ENCODE assay signal across 8 cellular contexts in the genomic region with DNA sequence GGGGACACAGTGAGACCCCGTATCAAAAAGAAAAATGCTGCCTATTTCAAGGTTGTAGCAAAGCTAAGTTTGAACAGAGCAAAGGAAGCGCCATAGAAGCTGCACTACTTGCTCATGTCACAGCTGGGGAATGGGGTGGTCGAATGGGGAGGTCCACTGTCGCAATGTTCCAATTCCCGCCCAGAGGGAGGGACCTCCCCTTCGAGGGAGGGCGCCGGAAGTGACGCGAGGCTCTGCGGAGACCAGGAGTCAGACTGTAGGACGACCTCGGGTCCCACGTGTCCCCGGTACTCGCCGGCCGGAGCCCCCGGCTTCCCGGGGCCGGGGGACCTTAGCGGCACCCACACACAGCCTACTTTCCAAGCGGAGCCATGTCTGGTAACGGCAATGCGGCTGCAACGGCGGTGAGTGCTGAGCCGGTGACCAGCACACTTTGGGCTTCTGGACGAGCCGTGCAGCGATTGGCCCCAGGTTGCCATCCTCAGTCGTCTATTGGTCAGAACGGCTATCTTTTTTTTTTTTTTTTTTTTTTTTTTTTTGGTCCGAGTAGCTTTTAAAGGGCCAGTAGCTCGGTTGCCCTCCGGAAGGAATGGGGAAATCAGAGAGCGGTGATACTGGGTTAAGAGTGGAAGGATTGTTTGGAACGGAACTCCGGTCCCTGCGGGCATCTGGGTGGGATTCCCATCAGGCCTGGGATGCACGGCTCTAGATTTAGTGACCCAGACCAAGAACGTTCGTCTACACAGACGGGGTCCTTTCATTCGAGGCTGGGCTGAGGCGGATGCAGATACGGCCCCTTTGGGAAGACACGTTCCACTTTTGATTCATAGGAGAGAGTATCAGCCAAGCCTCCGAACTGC. TPM values are rescaled to one million over a fixed set of nuclear protein-coding genes. Genes with fewer than 3 reads are reported as not detected.
DNase-seq lines count a peak whose midpoint lies in the region; ATAC-seq and TF ChIP-seq lines count a peak whose summit lies in the region.

HMBS (plus strand) TSS at position 219 of the 860 bp plus-strand sequence; CDS start at position 372, 153 bp downstream.

- peak in 1 of 2 donors; percentile 59 for TF ChIP-seq POLR2A in Peyer's patch (IDR thresholded peaks at IDR 0.05)
- no peak for TF ChIP-seq POLR2A in esophagus muscularis mucosa (IDR thresholded peaks at IDR 0.05; ENCODE audit: low read depth)

- TF ChIP-seq CTCF in KMS-11 (conservative IDR thresholded peaks at IDR 0.05; ENCODE audit: low read depth, low read length), result no peak
- no peak for TF ChIP-seq CTCF in Peyer's patch (IDR thresholded peaks at IDR 0.05)
- TF ChIP-seq CTCF in esophagus muscularis mucosa (IDR thresholded peaks at IDR 0.05), result peak in 1 of 3 experiments; percentile 6

- H3K4me1 ChIP-seq in KMS-11 (ENCODE audit: low read depth, poor library complexity, severe bottlenecking), result peaks cover 21% of the 10 kb centered on the region
- peaks cover 0 to 17% (median 5%) of the 10 kb centered on the region in 4 donors for H3K4me1 ChIP-seq in Peyer's patch
- H3K4me1 ChIP-seq in esophagus muscularis mucosa, result peaks cover 15 to 21% (median 17%) of the 10 kb centered on the region in 4 donors
- peaks cover 6 to 11% of the 10 kb centered on the region in 2 donors for H3K4me1 ChIP-seq in muscle layer of duodenum (ENCODE audit: control insufficient read depth in 1 of 2, insufficient read depth in 2 of 2, low read length in 2 of 2)

- intact Hi-C loops in esophagus muscularis mucosa (cut with DNase I), result no loop called here

- H3K4me3 ChIP-seq in KMS-11 (IDR thresholded peaks at IDR 0.05; ENCODE audit: insufficient read depth, low read depth, low read length), result no peak within 1 kb of the TSS
- peak within 1 kb of the TSS; percentile 50 to 79 (median 64) for H3K4me3 ChIP-seq in Peyer's patch
- H3K4me3 ChIP-seq in esophagus muscularis mucosa, result peak within 1 kb of the TSS; percentile 82 to 97 (median 85)
- peak within 1 kb of the TSS; percentile 87 to 93 for H3K4me3 ChIP-seq in muscle layer of duodenum (ENCODE audit: low read depth in 1 of 2, low read length in 2 of 2)

- H2AFZ ChIP-seq in KMS-11 (ENCODE audit: low read depth), result peak within 1 kb of the TSS; percentile 64

- H3K4me2 ChIP-seq in KMS-11, result peak within 1 kb of the TSS; percentile 80

- H3K27ac ChIP-seq in KMS-11, result peak within 1 kb of the TSS; percentile 77
- peak within 1 kb of the TSS; percentile 75 to 92 (median 87) for H3K27ac ChIP-seq in Peyer's patch
- peak within 1 kb of the TSS; percentile 95 to 96 (median 96) for H3K27ac ChIP-seq in esophagus muscularis mucosa (replicated peaks in 1 of 4)
- H3K27ac ChIP-seq in muscle layer of duodenum (ENCODE audit: low read length), result peak within 1 kb of the TSS; percentile 82

- peak; percentile 80 for ATAC-seq in GM21737 (IDR thresholded peaks at IDR 0.05; ENCODE audit: unreplicated experiment)

- peaks cover 9% of the 10 kb centered on the region; the same call in 1 of the 2 replicates for H3K79me2 ChIP-seq in KMS-11 (ENCODE audit: insufficient read depth, low read depth)

- no peaks in the 10 kb centered on the region for H4K20me1 ChIP-seq in KMS-11 (ENCODE audit: insufficient read depth)

- no peak for TF ChIP-seq EP300 in esophagus muscularis mucosa (IDR thresholded peaks at IDR 0.05)

- H3K27me3 ChIP-seq in KMS-11 (ENCODE audit: insufficient read depth, low read depth) (no peaks in the 10 kb centered on the region), Peyer's patch (no peaks in the 10 kb centered on the region), esophagus muscularis mucosa (no peaks in the 10 kb centered on the region), muscle layer of duodenum (ENCODE audit: low read depth, low read length) (no peaks in the 10 kb centered on the region)

- 1% methylated on average over 32 of the region's 49 CpGs for WGBS in esophagus muscularis mucosa

- peak within 1 kb of the TSS; percentile 81; the same call in 1 of the 2 replicates for H3K9ac ChIP-seq in KMS-11

- H3K9me3 ChIP-seq in Peyer's patch, result no peaks in the 10 kb centered on the region
- H3K9me3 ChIP-seq in esophagus muscularis mucosa, result no peaks in the 10 kb centered on the region
- H3K9me3 ChIP-seq in muscle layer of duodenum (ENCODE audit: control insufficient read depth in 1 of 2, low read length in 2 of 2), result no peaks in the 10 kb centered on the region

- DNase-seq in DMS53 treated with DMSO at 0.1 percent for 48 hours (lab: John Stamatoyannopoulos, UW; ENCODE audit: unreplicated experiment) (peak; percentile 94), Peyer's patch (peak; percentile 94 to 97 (median 97)), esophagus muscularis mucosa (ENCODE audit: extremely low spot score) (peak; percentile 99)
- peak; percentile 96 to 97 for DNase-seq in activated T-cell treated with anti-CD3 and anti-CD28 coated beads, Interleukin-2, amount 50 U/mL, for 48 hours
- peak; percentile 88 to 89 for DNase-seq in stimulated activated CD8-positive, alpha-beta memory T cell treated with anti-CD3 and anti-CD28 coated beads, Interleukin-7, amount 100 ng/mL, for 4 hours (ENCODE audit: low read depth in 2 of 2)

- H3K36me3 ChIP-seq in KMS-11 (ENCODE audit: insufficient read depth) (no peaks in the 10 kb centered on the region), Peyer's patch (peaks cover 0 to 27% (median 0%) of the 10 kb centered on the region in 3 donors), esophagus muscularis mucosa (peaks cover 16 to 31% (median 29%) of the 10 kb centered on the region in 4 donors), muscle layer of duodenum (ENCODE audit: control insufficient read depth in 1 of 2, insufficient read depth in 2 of 2, low read length in 2 of 2) (peaks cover 19 to 28% of the 10 kb centered on the region in 2 donors)

RNA-seq across cellular contexts. Expression of gene HMBS, which starts in this region (rescaled TPM):
- total RNA-seq in Peyer's patch (10 to 100 TPM; 10.7 to 21.7 (median 15.0) TPM), esophagus muscularis mucosa (1 to 10 TPM; 3.1 to 7.8 (median 6.1) TPM)
